1 cellular context compared by ENCODE assay signal in the genomic region with DNA sequence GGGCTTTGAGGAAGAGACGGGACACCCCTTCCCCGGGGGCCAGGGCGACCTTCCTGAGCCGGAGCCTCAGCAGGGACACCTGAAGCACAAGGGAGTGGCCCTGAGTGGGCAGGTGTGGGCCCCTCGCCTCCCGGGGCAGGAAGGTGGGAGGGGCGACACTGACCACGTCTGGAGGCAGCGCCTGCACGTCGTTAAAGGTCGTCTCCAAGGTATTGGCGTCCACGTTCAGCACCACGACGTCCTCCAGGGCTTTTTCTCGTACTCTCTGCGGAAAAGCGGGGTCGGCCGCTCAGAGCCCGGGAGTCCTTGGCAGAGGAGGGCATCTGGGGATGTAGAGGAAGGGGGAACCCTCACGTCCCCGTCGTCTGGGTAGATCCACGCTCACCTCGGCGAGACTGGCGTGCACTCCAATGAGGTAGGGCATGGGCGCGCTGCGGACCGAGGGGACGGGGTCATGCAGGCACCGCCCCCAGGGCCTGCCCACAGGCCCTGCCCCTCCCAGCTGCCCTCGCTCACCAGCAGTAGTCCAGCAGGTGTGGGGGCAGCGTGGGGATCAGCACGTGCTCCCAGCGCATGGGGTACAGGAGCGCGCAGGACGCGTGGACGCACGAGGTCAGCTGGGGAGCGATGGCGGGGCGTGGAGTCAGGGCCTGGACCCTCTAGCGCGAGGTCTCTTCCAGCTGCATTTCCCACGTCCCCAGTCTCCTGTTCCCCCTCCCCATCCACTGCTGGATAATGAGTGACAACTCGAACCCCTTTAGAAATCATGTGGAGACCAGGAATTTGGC.
TF ChIP-seq lines count a peak whose summit lies in the region.

No MANE protein-coding gene starts in this region.

TF ChIP-seq in A549, 52 proteins besides CTCF, POLR2A, EP300 and RAD21:
- TF ChIP-seq JUNB (IDR thresholded peaks at IDR 0.05) (no peak), TP53 (CRISPR knock-in tag; IDR thresholded peaks at IDR 0.05) (no peak), FOSB (CRISPR knock-in tag; IDR thresholded peaks at IDR 0.05) (no peak), SREBF2 (IDR thresholded peaks at IDR 0.05) (no peak), ESRRA (IDR thresholded peaks at IDR 0.05; ENCODE audit: borderline replicate concordance, low read length) (no peak), SMC3 (IDR thresholded peaks at IDR 0.05) (no peak), ZNF302 (CRISPR knock-in tag; IDR thresholded peaks at IDR 0.05) (no peak)
- TF ChIP-seq, protein P1, sequence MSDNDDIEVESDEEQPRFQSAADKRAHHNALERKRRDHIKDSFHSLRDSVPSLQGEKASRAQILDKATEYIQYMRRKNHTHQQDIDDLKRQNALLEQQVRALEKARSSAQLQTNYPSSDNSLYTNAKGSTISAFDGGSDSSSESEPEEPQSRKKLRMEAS (IDR thresholded peaks at IDR 0.05): peak; percentile 50
